In the genomic region with DNA sequence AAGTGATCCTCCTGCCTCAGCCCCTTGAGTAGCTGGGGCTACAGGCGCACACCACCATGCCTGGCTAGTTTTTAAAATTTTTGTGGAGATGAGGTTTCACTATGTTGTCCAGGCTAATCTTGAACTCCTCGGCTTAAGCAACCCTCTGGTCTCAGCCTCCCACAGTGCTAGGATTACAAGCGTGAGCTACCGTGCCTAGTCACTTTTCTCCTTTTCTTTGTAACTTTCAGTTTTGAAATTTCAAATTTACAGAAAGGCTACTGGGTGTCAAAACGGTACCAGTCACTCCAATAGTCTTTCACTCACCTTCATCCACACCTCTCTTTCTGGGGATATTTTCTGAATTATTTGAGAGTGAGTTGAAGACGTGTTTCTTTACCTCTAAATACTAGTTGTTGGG, we compare ENCODE assay signal across 11 cellular contexts. TPM values are rescaled to one million over a fixed set of nuclear protein-coding genes. Genes with fewer than 3 reads are reported as not detected.
DNase-seq lines count a peak whose midpoint lies in the region; ATAC-seq, FAIRE-seq and TF ChIP-seq lines count a peak whose summit lies in the region.
"Not testable (repeated sequence)": the region's sequence is repeated elsewhere in the genome, so short reads cannot be mapped to it uniquely, and the experiment has no call there.
"Had no signal": no experiment of that assay in that cellular context is flagged by ENCODE, and none has a peak within 500 bp of the region (broad histone marks: within the 10 kb centered on the region; RNA-seq: fewer than 3 reads in every experiment).

No MANE protein-coding gene starts in this region.

- H3K27ac ChIP-seq in GM12878 (ENCODE audit: control insufficient read depth, insufficient read depth); upper lobe of right lung: not testable (repeated sequence)

- DNase-seq in activated CD8-positive, alpha-beta T cell treated with anti-CD3 and anti-CD28 coated beads for 36 hours; GM12878 (ENCODE audit: low read depth, low spot score); upper lobe of right lung: not testable (repeated sequence)

- ATAC-seq in GM18870 (IDR thresholded peaks at IDR 0.05; ENCODE audit: unreplicated experiment) (peak; percentile 49), GM19452 (IDR thresholded peaks at IDR 0.05; ENCODE audit: unreplicated experiment) (peak; percentile 41), HG02610 (IDR thresholded peaks at IDR 0.05; ENCODE audit: unreplicated experiment) (peak; percentile 68), HG02870 (IDR thresholded peaks at IDR 0.05; ENCODE audit: unreplicated experiment) (peak; percentile 49), HG03354 (IDR thresholded peaks at IDR 0.05; ENCODE audit: poor library complexity, severe bottlenecking, unreplicated experiment) (peak; percentile 29), GM12878 (peak; percentile 59), upper lobe of right lung (peak; percentile 34)
- peak; percentile 53 for ATAC-seq in activated CD8-positive, alpha-beta T cell treated with anti-CD3 and anti-CD28 coated beads for 36 hours

- not testable (repeated sequence) for H3K9me3 ChIP-seq in GM12878 (replicated peaks; ENCODE audit: control insufficient read depth, insufficient read depth, low read length); upper lobe of right lung

- not testable (repeated sequence) for H3K36me3 ChIP-seq in GM12878 (ENCODE audit: control insufficient read depth in 2 of 2, insufficient read depth in 2 of 2, low read length in 1 of 2); upper lobe of right lung

- intact Hi-C loops in activated CD8-positive, alpha-beta T cell treated with anti-CD3 and anti-CD28 coated beads for 36 hours (cut with micrococcal nuclease); GM12878 (cut with micrococcal nuclease; ENCODE audit: unreplicated experiment); upper lobe of right lung (cut with DNase I): not testable (repeated sequence)

- TF ChIP-seq RAD21 in GM12878 (IDR thresholded peaks at IDR 0.05; ENCODE audit: insufficient read depth, low read depth, low read length), result not testable (repeated sequence)

- not testable (repeated sequence) for H3K27me3 Mint-ChIP-seq in activated CD8-positive, alpha-beta T cell treated with anti-CD3 and anti-CD28 coated beads for 36 hours

- in situ Hi-C loops in GM12878 (cut with MboI), result not testable (repeated sequence)

- not testable (repeated sequence) for H3K4me1 ChIP-seq in GM12878 (ENCODE audit: control insufficient read depth, insufficient read depth, low read length); upper lobe of right lung

- not testable (repeated sequence) for H3K36me3 Mint-ChIP-seq in activated CD8-positive, alpha-beta T cell treated with anti-CD3 and anti-CD28 coated beads for 36 hours (ENCODE audit: low read depth)

- not testable (repeated sequence) for TF ChIP-seq POLR2A in GM12878 (IDR thresholded peaks at IDR 0.05; ENCODE audit: low read depth, low read length)

- H3K9ac ChIP-seq in GM12878 (ENCODE audit: control insufficient read depth, insufficient read depth, low read length), result not testable (repeated sequence)

- H3K9me3 Mint-ChIP-seq in activated CD8-positive, alpha-beta T cell treated with anti-CD3 and anti-CD28 coated beads for 36 hours, result not testable (repeated sequence)

- H3K4me2 ChIP-seq in GM12878 (ENCODE audit: control insufficient read depth, insufficient read depth), result not testable (repeated sequence)

- whole genome bisulfite sequencing in GM12878 (ENCODE audit: insufficient coverage, insufficient replicate concordance, low lambda C conversion rate, missing lambda C conversion rate), result no CpG with 5 or more reads among the region's 6 CpGs

- not testable (repeated sequence) for FAIRE-seq in GM12878 (lab: Jason Lieb, UNC)

- CTCF ChIA-PET in activated CD8-positive, alpha-beta T cell treated with anti-CD3 and anti-CD28 coated beads for 36 hours (lab: Charles Lee); GM12878 (lab: Yijun Ruan, JAX): not testable (repeated sequence)

- POLR2A ChIA-PET in activated CD8-positive, alpha-beta T cell treated with anti-CD3 and anti-CD28 coated beads for 36 hours (lab: Charles Lee); GM12878 (lab: Charles Lee): not testable (repeated sequence)

- RAD21 ChIA-PET in GM12878 (lab: Charles Lee; ENCODE audit: unreplicated experiment), result not testable (repeated sequence)

- H3K4me1 Mint-ChIP-seq in activated CD8-positive, alpha-beta T cell treated with anti-CD3 and anti-CD28 coated beads for 36 hours (ENCODE audit: low read depth), result not testable (repeated sequence)

- H3K4me3 ChIP-seq in GM12878, upper lobe of right lung: not testable (repeated sequence)

- not testable (repeated sequence) for H3K4me3 Mint-ChIP-seq in activated CD8-positive, alpha-beta T cell treated with anti-CD3 and anti-CD28 coated beads for 36 hours

- not testable (repeated sequence) for H3K79me2 ChIP-seq in GM12878 (ENCODE audit: control insufficient read depth, insufficient read depth, low read length)

- not testable (repeated sequence) for H2AFZ ChIP-seq in GM12878 (ENCODE audit: control insufficient read depth, low read depth, low read length)

- not testable (repeated sequence) for TF ChIP-seq CTCF in activated CD8-positive, alpha-beta T cell treated with anti-CD3 and anti-CD28 coated beads for 36 hours (IDR thresholded peaks at IDR 0.05); GM12878 (IDR thresholded peaks at IDR 0.05 in 2 of 3, conservative IDR thresholded peaks at IDR 0.05 in 1 of 3; ENCODE audit: control insufficient read depth in 2 of 3, extremely low read depth in 1 of 3, insufficient read depth in 1 of 3, low read depth in 3 of 3, low read length in 3 of 3); upper lobe of right lung (IDR thresholded peaks at IDR 0.05)

- not testable (repeated sequence) for BruUV-seq in GM12878 (replicated peaks; lab: Mats Ljungman, UMichigan)

- H3K27me3 ChIP-seq in GM12878 (replicated peaks in 1 of 2; ENCODE audit: control insufficient read depth in 2 of 2, insufficient read depth in 2 of 2, low read length in 1 of 2); upper lobe of right lung: not testable (repeated sequence)

- not testable (repeated sequence) for TF ChIP-seq EP300 in GM12878 (IDR thresholded peaks at IDR 0.05; ENCODE audit: borderline replicate concordance in 1 of 2, control insufficient read depth in 1 of 2, low read depth in 2 of 2, low read length in 2 of 2)

- SMC1A ChIA-PET in GM12878 (lab: Charles Lee; ENCODE audit: uncharacterized antibody, unreplicated experiment), result not testable (repeated sequence)

- not testable (repeated sequence) for H3K27ac Mint-ChIP-seq in activated CD8-positive, alpha-beta T cell treated with anti-CD3 and anti-CD28 coated beads for 36 hours

- not testable (repeated sequence) for H4K20me1 ChIP-seq in GM12878 (ENCODE audit: control insufficient read depth, insufficient read depth)

RNA-seq across cellular contexts. Expression of a gene that starts 1.3 kb away (rescaled TPM):
- 1 to 10 TPM; 2.2 to 2.4 TPM for total RNA-seq in activated CD8-positive, alpha-beta T cell treated with anti-CD3 and anti-CD28 coated beads for 36 hours
- total RNA-seq in GM12878 (2013; cell fraction: nucleolus; rRNA removed), result 193 and 216 TPM in 2 replicates
- total RNA-seq in GM12878 (2014; rRNA removed) (103 and 123 TPM in 2 replicates), GM12878 (2014; rRNA removed; fragmentation: Illumina TruSeq; extraction: Trizol) (68.3 and 76.7 TPM in 2 replicates), GM12878 (2021) (144 and 146 TPM in 2 replicates), upper lobe of right lung (32.8 TPM)
- polyA plus RNA-seq in GM12878 (2011; ENCODE audit: low read depth), result 72.0 TPM
- polyA plus RNA-seq in GM12878 (2011; rRNA removed) (58.5 and 162 TPM in 2 replicates), GM12878 (2014; fragmentation: Illumina TruSeq; extraction: Trizol) (40.0 and 123 TPM in 2 replicates), GM12878 (2014; fragmentation: Nextera tagmentation; extraction: Ambion mirVana) (1 to 10 TPM; 2.8 to 3.1 TPM), GM12878 (2014; rRNA removed) (146 and 172 TPM in 2 replicates), GM12878 (2016; fragmentation: Nextera tagmentation; extraction: Ambion mirVana) (100 to 1,000 TPM; 216 to 230 TPM)
- 191 and 260 TPM in 2 replicates for polyA plus RNA-seq in GM12878 (2011; cell fraction: cytosol; rRNA removed)
- polyA plus RNA-seq in GM12878 (2011; cell fraction: nucleus; rRNA removed), result 625 and 688 TPM in 2 replicates
- 170 and 195 TPM in 2 replicates for polyA plus RNA-seq in GM12878 (2012)
- polyA minus RNA-seq in GM12878 (2011; rRNA and poly(A)+ RNA removed), result 129 and 158 TPM in 2 replicates
- polyA minus RNA-seq in GM12878 (2011; cell fraction: cytosol; rRNA and poly(A)+ RNA removed), result 54.9 and 62.6 TPM in 2 replicates
- polyA minus RNA-seq in GM12878 (2011; cell fraction: nucleus; rRNA and poly(A)+ RNA removed), result 81.1 and 107 TPM in 2 replicates
- total RNA-seq: HFFc6, LHCN-M2, MCF 10A had no signal
